9 cellular contexts compared by ENCODE assay signal in genomic region chr4:149896428-149896827, GRCh38.
DNase-seq lines count a peak whose midpoint lies in the region; TF ChIP-seq lines count a peak whose summit lies in the region.
"Had no signal": no experiment of that assay in that cellular context is flagged by ENCODE, and none has a peak within 500 bp of the region (broad histone marks: within the 10 kb centered on the region; RNA-seq: fewer than 3 reads in every experiment).

No MANE protein-coding gene starts in this region.

- no peak overlapping the region for H3K27ac ChIP-seq in liver (ENCODE audit: low read depth in 1 of 2, low read length in 2 of 2)

- BruUV-seq in Calu3 (replicated peaks; lab: Mats Ljungman, UMichigan): no TSS peak

- 92% methylated on average over 1 of the region's 1 CpG for WGBS in liver

- no peaks in the 10 kb centered on the region for H3K4me1 Mint-ChIP-seq in Calu3 (ENCODE audit: low read depth, unreplicated experiment)
- no peaks in the 10 kb centered on the region for H3K4me1 Mint-ChIP-seq in activated CD4-positive, alpha-beta T cell treated with anti-CD3 and anti-CD28 coated beads, Interleukin-2, amount 10 ng/mL, durations not matched to agents 24 days and 14 days
- H3K4me1 Mint-ChIP-seq: naive B cell had no signal

- no peak overlapping the region for H3K27ac Mint-ChIP-seq in Calu3 (ENCODE audit: unreplicated experiment)
- no peak overlapping the region for H3K27ac Mint-ChIP-seq in activated CD4-positive, alpha-beta T cell treated with anti-CD3 and anti-CD28 coated beads, Interleukin-2, amount 10 ng/mL, durations not matched to agents 24 days and 14 days
- H3K27ac Mint-ChIP-seq: naive B cell had no signal

- DNase-seq in Calu3 (peak; percentile 44), HPDE6-E6E7 (ENCODE audit: extremely low spot score) (peak; percentile 25), amniotic stem cell (lab: John Stamatoyannopoulos, UW) (peak; percentile 20), SHP77 (lab: John Stamatoyannopoulos, UW) (no peak), GM19240 (ENCODE audit: insufficient read length, low spot score) (no peak)
- no peak for DNase-seq in activated CD4-positive, alpha-beta T cell treated with anti-CD3 and anti-CD28 coated beads, Interleukin-2, amount 50 U/mL, for 1 hour
- no peak for DNase-seq in activated CD4-positive, alpha-beta T cell treated with anti-CD3 and anti-CD28 coated beads, Interleukin-2, amount 10 ng/mL, durations not matched to agents 24 days and 14 days
- DNase-seq: naive B cell had no signal

- H3K9me3 ChIP-seq in liver (ENCODE audit: control insufficient read depth in 4 of 4, low read length in 3 of 4): no peaks in the 10 kb centered on the region

- no peaks in the 10 kb centered on the region for H3K4me1 ChIP-seq in liver (ENCODE audit: control insufficient read depth in 4 of 4, insufficient read depth in 4 of 4, low read length in 3 of 4)

- TF ChIP-seq CTCF in Calu3 (IDR thresholded peaks at IDR 0.05; ENCODE audit: unreplicated experiment): no peak
- peak; percentile 24 for TF ChIP-seq CTCF in liver (IDR thresholded peaks at IDR 0.05; ENCODE audit: low read depth, low read length, missing input control)

- H3K9ac ChIP-seq in liver (ENCODE audit: low read depth in 1 of 2, low read length in 2 of 2): no peak overlapping the region

- no peak overlapping the region for H3K4me3 ChIP-seq in liver (ENCODE audit: low read depth in 1 of 3, low read length in 3 of 3)

- no peaks in the 10 kb centered on the region for H3K9me3 Mint-ChIP-seq in Calu3 (ENCODE audit: low read depth, unreplicated experiment)
- H3K9me3 Mint-ChIP-seq in activated CD4-positive, alpha-beta T cell treated with anti-CD3 and anti-CD28 coated beads, Interleukin-2, amount 10 ng/mL, durations not matched to agents 24 days and 14 days: no peaks in the 10 kb centered on the region

- TF ChIP-seq RAD21 in liver (IDR thresholded peaks at IDR 0.05): peak; percentile 50 to 74

- no peaks in the 10 kb centered on the region for H3K36me3 Mint-ChIP-seq in Calu3 (ENCODE audit: insufficient read depth, unreplicated experiment)
- no peaks in the 10 kb centered on the region for H3K36me3 Mint-ChIP-seq in activated CD4-positive, alpha-beta T cell treated with anti-CD3 and anti-CD28 coated beads, Interleukin-2, amount 10 ng/mL, durations not matched to agents 24 days and 14 days (ENCODE audit: low read depth)
- H3K36me3 Mint-ChIP-seq: naive B cell had no signal

- H3K27me3 Mint-ChIP-seq in Calu3 (ENCODE audit: unreplicated experiment): no peaks in the 10 kb centered on the region
- no peaks in the 10 kb centered on the region for H3K27me3 Mint-ChIP-seq in activated CD4-positive, alpha-beta T cell treated with anti-CD3 and anti-CD28 coated beads, Interleukin-2, amount 10 ng/mL, durations not matched to agents 24 days and 14 days

- CTCF ChIA-PET in Calu3 (lab: Charles Lee): no interaction called here

- H3K36me3 ChIP-seq in liver (ENCODE audit: control insufficient read depth in 4 of 4, insufficient read depth in 3 of 4, low read depth in 1 of 4, low read length in 3 of 4): no peaks in the 10 kb centered on the region

- H3K4me3 Mint-ChIP-seq in Calu3 (ENCODE audit: low read depth, unreplicated experiment): no peak overlapping the region
- H3K4me3 Mint-ChIP-seq in activated CD4-positive, alpha-beta T cell treated with anti-CD3 and anti-CD28 coated beads, Interleukin-2, amount 10 ng/mL, durations not matched to agents 24 days and 14 days: no peak overlapping the region

- H3K27me3 ChIP-seq in liver (ENCODE audit: control insufficient read depth in 4 of 4, insufficient read depth in 4 of 4, low read length in 3 of 4): no peaks in the 10 kb centered on the region

- intact Hi-C loops in Calu3 (cut with micrococcal nuclease; ENCODE audit: unreplicated experiment): loop anchor here (5.0 to 10.0 kb wide), 4 partner anchors 152 to 632 kb away; no protein-coding TSS in a partner anchor
- intact Hi-C loops in activated CD4-positive, alpha-beta T cell treated with anti-CD3 and anti-CD28 coated beads, Interleukin-2, amount 10 ng/mL, durations not matched to agents 24 days and 14 days (cut with micrococcal nuclease): no loop called here

TF ChIP-seq in liver, 16 proteins besides CTCF, POLR2A, EP300 and RAD21:
- TF ChIP-seq GABPA (IDR thresholded peaks at IDR 0.05 in 1 of 2, conservative IDR thresholded peaks at IDR 0.05 in 1 of 2): no peak
- no peak for TF ChIP-seq SP1 (IDR thresholded peaks at IDR 0.05)
- TF ChIP-seq REST (IDR thresholded peaks at IDR 0.05): no peak
- no peak for TF ChIP-seq JUND (IDR thresholded peaks at IDR 0.05)
- no peak for TF ChIP-seq TAF1 (conservative IDR thresholded peaks at IDR 0.05)
- no peak for TF ChIP-seq YY1 (IDR thresholded peaks at IDR 0.05)
- no peak for TF ChIP-seq RXRA (IDR thresholded peaks at IDR 0.05)
- TF ChIP-seq HNF4G (IDR thresholded peaks at IDR 0.05): no peak
- TF ChIP-seq MAX (IDR thresholded peaks at IDR 0.05): no peak
- TF ChIP-seq HNF4A (conservative IDR thresholded peaks at IDR 0.05): no peak
- no peak for TF ChIP-seq ZBTB33 (IDR thresholded peaks at IDR 0.05)
- TF ChIP-seq NR2F2 (IDR thresholded peaks at IDR 0.05): no peak
- TF ChIP-seq, protein P1, sequence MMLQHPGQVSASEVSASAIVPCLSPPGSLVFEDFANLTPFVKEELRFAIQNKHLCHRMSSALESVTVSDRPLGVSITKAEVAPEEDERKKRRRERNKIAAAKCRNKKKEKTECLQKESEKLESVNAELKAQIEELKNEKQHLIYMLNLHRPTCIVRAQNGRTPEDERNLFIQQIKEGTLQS (IDR thresholded peaks at IDR 0.05): no peak
- no peak for TF ChIP-seq EGR1 (IDR thresholded peaks at IDR 0.05; ENCODE audit: low read depth in 2 of 2)
- TF ChIP-seq FOXA2 (IDR thresholded peaks at IDR 0.05): no peak
- no peak for TF ChIP-seq FOXA1 (IDR thresholded peaks at IDR 0.05)
TF ChIP-seq in liver: peak in this region for 0.

Comparison
In these comparisons a context has a peak if more than half of its experiments do, and no peak if none do; other contexts are left out.
1. DNase-seq: peak in Calu3 (single experiment), HPDE6-E6E7 (single experiment) and amniotic stem cell (single experiment); none in activated CD4-positive, alpha-beta T cell treated with anti-CD3 and anti-CD28 coated beads, Interleukin-2, amount 50 U/mL, for 1 hour (single experiment), SHP77 (0 of 2), GM19240 (single experiment) and activated CD4-positive, alpha-beta T cell treated with anti-CD3 and anti-CD28 coated beads, Interleukin-2, amount 10 ng/mL, durations not matched to agents 24 days and 14 days (single experiment).